ENCODE assay signal across 1 cellular context in the genomic region with DNA sequence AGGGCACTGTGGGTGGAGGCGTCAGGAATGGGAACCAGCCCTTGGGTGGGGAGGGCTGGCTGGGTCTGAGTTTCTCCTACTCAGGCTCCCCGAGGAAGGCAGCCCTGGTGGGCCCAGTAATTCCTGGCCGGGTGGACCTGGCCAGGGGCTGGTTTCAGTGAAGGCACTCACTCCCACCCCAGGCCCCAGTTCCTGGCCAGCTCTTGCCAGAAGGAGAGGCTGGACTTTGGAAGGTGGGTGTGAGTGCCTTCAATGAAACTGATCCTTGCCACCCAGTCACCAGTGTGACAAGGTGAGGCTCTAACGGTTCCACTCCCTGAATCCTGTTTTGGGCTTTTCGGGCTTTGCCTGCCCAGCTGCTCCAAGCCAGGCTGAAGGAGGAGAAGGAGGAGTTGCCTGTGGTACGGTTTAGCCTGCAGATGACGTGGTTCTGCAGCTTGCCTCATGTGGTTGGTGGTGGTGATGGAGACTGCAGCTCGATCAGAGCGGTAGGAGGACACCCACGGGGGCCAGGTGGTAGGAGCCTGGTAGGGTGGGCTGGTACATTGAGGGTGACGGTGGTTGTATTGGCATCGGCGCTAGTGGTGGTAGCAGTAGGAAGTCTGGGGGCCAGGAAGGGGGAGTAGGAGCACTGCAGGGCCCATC.
TF ChIP-seq lines count a peak whose summit lies in the region.
"Not testable (repeated sequence)": the region's sequence is repeated elsewhere in the genome, so short reads cannot be mapped to it uniquely, and the experiment has no call there.

No MANE protein-coding gene starts in this region.

TF ChIP-seq in HepG2, 621 proteins besides CTCF, POLR2A, EP300 and RAD21:
- 0 out of 2 replicates have a peak, but pooled peaks have one; percentile 3 for TF ChIP-seq CREB1 (IDR thresholded peaks at IDR 0.05)
- TF ChIP-seq CREB1 (CRISPR knock-in tag; IDR thresholded peaks at IDR 0.05) = not testable (repeated sequence)
